ENCODE assay signal across 18 cellular contexts in genomic region chr1:25622526-25622925, GRCh38. TPM values are rescaled to one million over a fixed set of nuclear protein-coding genes. Genes with fewer than 3 reads are reported as not detected.
DNase-seq lines count a peak whose midpoint lies in the region; ATAC-seq, FAIRE-seq and TF ChIP-seq lines count a peak whose summit lies in the region.
"Had no signal": no experiment of that assay in that cellular context is flagged by ENCODE, and none has a peak within 500 bp of the region (broad histone marks: within the 10 kb centered on the region; RNA-seq: fewer than 3 reads in every experiment).

No MANE protein-coding gene starts in this region.

- H3K36me3 ChIP-seq in small intestine (ENCODE audit: control insufficient read depth in 2 of 2, insufficient read depth in 2 of 2, low read length in 2 of 2), result no peaks in the 10 kb centered on the region
- H3K36me3 ChIP-seq in HepG2 (replicated peaks in 1 of 2; ENCODE audit: control insufficient read depth in 1 of 2, insufficient read depth in 2 of 2, low read length in 2 of 2), result no peaks in the 10 kb centered on the region
- H3K36me3 ChIP-seq: BLaER1 treated with 17β-estradiol and CSF1 and Interleukin-3, amounts not matched to agents 10 nM and 100 nM had no signal

- H3K4me3 Mint-ChIP-seq in T-helper 2 cell treated with Interferon-gamma antibody and Interleukin-4, amounts not matched to agents 5 μg/mL and 100 μg/mL, for 36 hours, result peak overlapping the region; percentile 39
- peak overlapping the region; percentile 92 for H3K4me3 Mint-ChIP-seq in activated naive CD8-positive, alpha-beta T cell

- peaks cover 91% of the 10 kb centered on the region for H3K27me3 Mint-ChIP-seq in T-helper 2 cell treated with Interferon-gamma antibody and Interleukin-4, amounts not matched to agents 5 μg/mL and 100 μg/mL, for 36 hours (ENCODE audit: low read depth)
- H3K27me3 Mint-ChIP-seq in activated naive CD8-positive, alpha-beta T cell, result no peaks in the 10 kb centered on the region

- 33 to 61% (median 44%) methylated on average over 6 of the region's 6 CpGs for WGBS in small intestine, 3 donors
- WGBS in HepG2 (ENCODE audit: low lambda C conversion rate), result 24% methylated on average over 4 of the region's 6 CpGs

- H2AFZ ChIP-seq in HepG2 (ENCODE audit: low read length), result no peak overlapping the region
- H2AFZ ChIP-seq: PC-9 had no signal

- no peak for TF ChIP-seq CTCF in HepG2 (CRISPR knock-in tag; IDR thresholded peaks at IDR 0.05)

- no peak overlapping the region for H3K4me3 ChIP-seq in small intestine (ENCODE audit: low read depth in 1 of 2, low read length in 2 of 2)
- H3K4me3 ChIP-seq in HepG2 (replicated peaks in 1 of 3; ENCODE audit: insufficient read depth in 1 of 3, low read depth in 2 of 3, low read length in 3 of 3), result no peak overlapping the region
- H3K4me3 ChIP-seq: A549; BLaER1 treated with 17β-estradiol and CSF1 and Interleukin-3, amounts not matched to agents 10 nM and 100 nM; PC-9 had no signal

- intact Hi-C loops in HepG2 (cut with micrococcal nuclease; ENCODE audit: unreplicated experiment), result no loop called here

- H3K9me3 ChIP-seq in small intestine (ENCODE audit: control insufficient read depth, low read depth) (no peaks in the 10 kb centered on the region), HepG2 (ENCODE audit: low read length) (no peaks in the 10 kb centered on the region)
- H3K9me3 ChIP-seq: A549 had no signal

- no peaks in the 10 kb centered on the region for H3K79me2 ChIP-seq in HepG2 (ENCODE audit: insufficient read depth, low read length)

- in situ Hi-C loops in HepG2 (cut with HindIII; ENCODE audit: extremely low pct_ligation_motif_present, low pct_unique_long_range_greater_than_20kb), result loop anchor here (25.0 kb wide), 1 partner anchor 190 kb away; the partner anchor contains the start of genes MTFR1L and SELENON

- peak; percentile 57 for DNase-seq in activated CD8-positive, alpha-beta memory T cell treated with anti-CD3 and anti-CD28 coated beads for 24 hours
- DNase-seq in activated CD8-positive, alpha-beta memory T cell treated with anti-CD3 and anti-CD28 coated beads, Interleukin-2, amount 50 U/mL, for 48 hours, result no peak
- DNase-seq in T-helper 2 cell treated with Interferon-gamma antibody and Interleukin-4, amounts not matched to agents 5 μg/mL and 100 μg/mL, for 36 hours (ENCODE audit: low spot score), result no peak
- DNase-seq in small intestine, result peak; percentile 61
- DNase-seq in HepG2 (ENCODE audit: low spot score), result no peak
- DNase-seq in HCEC 1CT, result no peak
- DNase-seq in NCI-H1417 (lab: John Stamatoyannopoulos, UW), result no peak
- DNase-seq: anterior cingulate cortex; central memory CD4-positive, alpha-beta T cell; left cardiac atrium; PC-9; posterior cingulate gyrus had no signal

- no peak overlapping the region for H3K9ac ChIP-seq in HepG2 (ENCODE audit: insufficient read depth, low read depth, low read length)
- H3K9ac ChIP-seq: BLaER1 treated with 17β-estradiol and CSF1 and Interleukin-3, amounts not matched to agents 10 nM and 100 nM had no signal

- H3K4me1 Mint-ChIP-seq in T-helper 2 cell treated with Interferon-gamma antibody and Interleukin-4, amounts not matched to agents 5 μg/mL and 100 μg/mL, for 36 hours (ENCODE audit: low read depth), result peaks cover 63% of the 10 kb centered on the region
- H3K4me1 Mint-ChIP-seq in activated naive CD8-positive, alpha-beta T cell (ENCODE audit: low read depth), result peaks cover 88% of the 10 kb centered on the region

- H3K9me3 Mint-ChIP-seq in T-helper 2 cell treated with Interferon-gamma antibody and Interleukin-4, amounts not matched to agents 5 μg/mL and 100 μg/mL, for 36 hours, result peaks cover 16% of the 10 kb centered on the region
- H3K9me3 Mint-ChIP-seq in activated naive CD8-positive, alpha-beta T cell (ENCODE audit: low read depth), result no peaks in the 10 kb centered on the region

- no TSS peak for BruUV-seq in HepG2 (replicated peaks; lab: Mats Ljungman, UMichigan)

- CTCF ChIA-PET in HepG2 (lab: Yijun Ruan, JAX; ENCODE audit: low intra/inter-chr PET ratio, low total read pairs), result no interaction called here

- ATAC-seq in HepG2, result no peak
- ATAC-seq: A549, left cardiac atrium had no signal

- H3K27ac Mint-ChIP-seq in T-helper 2 cell treated with Interferon-gamma antibody and Interleukin-4, amounts not matched to agents 5 μg/mL and 100 μg/mL, for 36 hours, result no peak overlapping the region
- peak overlapping the region; percentile 14 for H3K27ac Mint-ChIP-seq in activated naive CD8-positive, alpha-beta T cell

- H4K20me1 ChIP-seq in HepG2 (ENCODE audit: insufficient read depth, low read length), result no peaks in the 10 kb centered on the region

- H3K4me1 ChIP-seq in small intestine (ENCODE audit: control insufficient read depth in 2 of 2, insufficient read depth in 1 of 2, low read depth in 1 of 2, low read length in 1 of 2) (no peaks in the 10 kb centered on the region), HepG2 (ENCODE audit: insufficient read depth, low read length) (peaks cover 10% of the 10 kb centered on the region)
- H3K4me1 ChIP-seq: A549 had no signal

- TF ChIP-seq EP300 in HepG2 (IDR thresholded peaks at IDR 0.05; ENCODE audit: low read depth in 2 of 2, low read length in 2 of 2) (no peak), HepG2 (CRISPR knock-in tag; IDR thresholded peaks at IDR 0.05; ENCODE audit: borderline replicate concordance) (no peak)

- H3K27me3 ChIP-seq in small intestine (ENCODE audit: control insufficient read depth in 2 of 2, insufficient read depth in 2 of 2, low read length in 2 of 2) (peaks cover 0 to 2% of the 10 kb centered on the region in 2 donors), HepG2 (ENCODE audit: control insufficient read depth in 1 of 2, insufficient read depth in 2 of 2, low read length in 2 of 2) (peaks cover 11 to 62% of the 10 kb centered on the region in 2 experiments)

- peaks cover 30% of the 10 kb centered on the region for H3K36me3 Mint-ChIP-seq in T-helper 2 cell treated with Interferon-gamma antibody and Interleukin-4, amounts not matched to agents 5 μg/mL and 100 μg/mL, for 36 hours (ENCODE audit: low read depth)
- H3K36me3 Mint-ChIP-seq in activated naive CD8-positive, alpha-beta T cell, result peaks cover 7% of the 10 kb centered on the region

- no peak for TF ChIP-seq POLR2A in HepG2 (IDR thresholded peaks at IDR 0.05; ENCODE audit: insufficient read depth in 1 of 2, low read depth in 2 of 2, low read length in 2 of 2)

- FAIRE-seq in small intestine (lab: Jason Lieb, UNC) (no peak), HepG2 (lab: Jason Lieb, UNC) (no peak)
- FAIRE-seq: A549, G401.6, H54 had no signal

- no peak for TF ChIP-seq RAD21 in HepG2 (CRISPR knock-in tag; IDR thresholded peaks at IDR 0.05)

- POLR2A ChIA-PET in HepG2 (lab: Yijun Ruan, JAX), result no interaction called here

- H3K27ac ChIP-seq in small intestine (ENCODE audit: low read depth in 1 of 2, low read length in 1 of 2), result no peak overlapping the region
- H3K27ac ChIP-seq in HepG2 (ENCODE audit: extremely low read length, insufficient read depth, low read length), result no peak overlapping the region
- H3K27ac ChIP-seq: A549; BLaER1 treated with 17β-estradiol and CSF1 and Interleukin-3, amounts not matched to agents 10 nM and 100 nM; PC-9 had no signal

- H3K4me2 ChIP-seq in HepG2 (ENCODE audit: low read depth, low read length), result no peak overlapping the region
- H3K4me2 ChIP-seq: A549, PC-9 had no signal

TF ChIP-seq in HepG2, 621 proteins besides CTCF, POLR2A, EP300 and RAD21 (continues in another document):
- TF ChIP-seq ZNF619 (CRISPR knock-in tag; IDR thresholded peaks at IDR 0.05) (no peak), ZC3H13 (CRISPR knock-in tag; IDR thresholded peaks at IDR 0.05) (no peak)

RNA-seq across cellular contexts. Expression of gene MAN1C1, which starts 5.9 kb away (rescaled TPM):
- 1 to 10 TPM in 2 of 3 donors, under 1 TPM in 1; 0.67 to 5.4 (median 1.4) TPM for polyA plus RNA-seq in small intestine
- 0.15 and 0.49 TPM in 2 replicates for total RNA-seq in HepG2 (2016; rRNA removed; fragmentation: Illumina TruSeq; extraction: Trizol)
- 0.26 and 0.30 TPM in 2 replicates for total RNA-seq in HepG2 (2016; cell fraction: cytosol; rRNA removed; fragmentation: Illumina TruSeq; extraction: Trizol; ENCODE audit: low read depth)
- total RNA-seq in HepG2 (2016; cell fraction: insoluble cytoplasmic fraction; rRNA removed; fragmentation: Illumina TruSeq; extraction: Trizol), result 0.32 and 0.39 TPM in 2 replicates
- 0.31 and 0.69 TPM in 2 replicates for total RNA-seq in HepG2 (2016; cell fraction: membrane; rRNA removed; fragmentation: Illumina TruSeq; extraction: Trizol)
- 0.25 and 0.50 TPM in 2 replicates for total RNA-seq in HepG2 (2016; cell fraction: nucleus; rRNA removed; fragmentation: Illumina TruSeq; extraction: Trizol)
- 0.18 and 0.39 TPM in 2 replicates for polyA plus RNA-seq in HepG2 (2011; rRNA removed)
- 0.30 and 0.31 TPM in 2 replicates for polyA plus RNA-seq in HepG2 (2011; cell fraction: cytosol; rRNA removed)
- polyA plus RNA-seq in HepG2 (2011; cell fraction: nucleus; rRNA removed), result 0.23 and 0.45 TPM in 2 replicates
- polyA plus RNA-seq in HepG2 (2012), result 0.08 and 0.34 TPM in 2 replicates
- 0.11 and 0.33 TPM in 2 replicates for polyA plus RNA-seq in HepG2 (2016; cell fraction: cytosol; fragmentation: Illumina TruSeq; extraction: Trizol; ENCODE audit: low read depth)
- polyA plus RNA-seq in HepG2 (2016; cell fraction: insoluble cytoplasmic fraction; fragmentation: Illumina TruSeq; extraction: Trizol; ENCODE audit: low read depth), result 0.90 and 1.0 TPM in 2 replicates
- 0.25 and 0.31 TPM in 2 replicates for polyA plus RNA-seq in HepG2 (2016; cell fraction: membrane; fragmentation: Illumina TruSeq; extraction: Trizol; ENCODE audit: low read depth)
- polyA plus RNA-seq in HepG2 (2016; cell fraction: nucleus; fragmentation: Illumina TruSeq; extraction: Trizol; ENCODE audit: insufficient read depth, low read depth), result 0.79 TPM in 1 of 2 replicates, not detected in the other
- polyA minus RNA-seq in HepG2 (2011; rRNA and poly(A)+ RNA removed; ENCODE audit: low replicate concordance), result 0.16 and 0.40 TPM in 2 replicates
- not detected in 2 replicates for polyA minus RNA-seq in HepG2 (2011; cell fraction: cytosol; rRNA and poly(A)+ RNA removed)
- polyA minus RNA-seq in HepG2 (2011; cell fraction: nucleus; rRNA and poly(A)+ RNA removed), result 0.26 TPM in 1 of 2 replicates, not detected in the other
- total RNA-seq: MCF 10A had no signal

Comparison
In these comparisons a context has a peak if more than half of its experiments do, and no peak if none do; other contexts are left out.
1. DNase-seq: peak in activated CD8-positive, alpha-beta memory T cell treated with anti-CD3 and anti-CD28 coated beads for 24 hours (single experiment) and small intestine (single experiment); none in activated CD8-positive, alpha-beta memory T cell treated with anti-CD3 and anti-CD28 coated beads, Interleukin-2, amount 50 U/mL, for 48 hours (single experiment), T-helper 2 cell treated with Interferon-gamma antibody and Interleukin-4, amounts not matched to agents 5 μg/mL and 100 μg/mL, for 36 hours (single experiment), HepG2 (single experiment), HCEC 1CT (single experiment) and NCI-H1417 (0 of 3).